8 cellular contexts compared by ENCODE assay signal in the genomic region with DNA sequence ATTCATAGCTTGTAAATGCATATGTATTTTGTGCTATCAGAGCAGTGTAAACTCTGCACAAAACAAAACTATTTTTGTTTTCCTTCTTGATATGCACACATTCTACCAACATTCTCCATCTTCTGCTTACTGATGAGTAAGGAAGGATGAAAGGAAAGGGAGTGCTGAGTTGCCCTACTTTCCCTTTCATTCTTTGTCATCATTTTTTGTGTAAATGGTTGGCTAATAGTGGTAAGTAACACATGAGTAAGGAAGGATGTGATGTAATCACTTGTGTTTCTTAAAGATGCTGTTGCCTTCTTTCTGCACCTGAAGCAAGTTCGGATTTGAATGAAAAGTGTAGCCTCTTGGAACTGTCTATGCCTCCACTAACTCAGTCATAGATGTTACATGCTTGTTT. TPM values are rescaled to one million over a fixed set of nuclear protein-coding genes. Genes with fewer than 3 reads are reported as not detected.
A peak's percentile ranks its signal among the peaks of the same experiment; 100 is the strongest.
DNase-seq lines count a peak whose midpoint lies in the region; ATAC-seq and TF ChIP-seq lines count a peak whose summit lies in the region.

No MANE protein-coding gene starts in this region.

- peak overlapping the region in 7 of 8 donors; percentile 29 to 73 (median 67) for H3K27ac ChIP-seq in spleen

- H3K9me3 ChIP-seq in spleen: no peaks in the 10 kb centered on the region

- H3K27ac Mint-ChIP-seq in activated CD4-positive, alpha-beta T cell treated with anti-CD3 and anti-CD28 coated beads, Interleukin-2, amount 10 ng/mL, durations not matched to agents 24 days and 14 days: peak overlapping the region; percentile 79
- H3K27ac Mint-ChIP-seq in activated naive CD4-positive, alpha-beta T cell treated with anti-CD3 and anti-CD28 coated beads, Interleukin-2, amount 50 U/mL, for 72 hours: peak overlapping the region; percentile 47 to 62

- intact Hi-C loops in activated CD4-positive, alpha-beta T cell treated with anti-CD3 and anti-CD28 coated beads, Interleukin-2, amount 10 ng/mL, durations not matched to agents 24 days and 14 days (cut with micrococcal nuclease): loop anchor here (2.0 to 10.0 kb wide), 5 partner anchors 79 to 347 kb away; no protein-coding TSS in a partner anchor
- intact Hi-C loops in spleen (cut with DNase I; ENCODE audit: low total_unique reads): loop anchor here (5.0 kb wide), 1 partner anchor 115 kb away; no protein-coding TSS in a partner anchor

- peak overlapping the region in 1 of 8 donors; percentile 3 for H3K4me3 ChIP-seq in spleen

- no peaks in the 10 kb centered on the region for H3K27me3 Mint-ChIP-seq in activated CD4-positive, alpha-beta T cell treated with anti-CD3 and anti-CD28 coated beads, Interleukin-2, amount 10 ng/mL, durations not matched to agents 24 days and 14 days

- H3K4me1 Mint-ChIP-seq in activated CD4-positive, alpha-beta T cell treated with anti-CD3 and anti-CD28 coated beads, Interleukin-2, amount 10 ng/mL, durations not matched to agents 24 days and 14 days: peaks cover 33% of the 10 kb centered on the region

- peak; percentile 76 for DNase-seq in activated CD4-positive, alpha-beta T cell treated with anti-CD3 and anti-CD28 coated beads, Interleukin-2, amount 10 ng/mL, durations not matched to agents 24 days and 14 days
- no peak for DNase-seq in activated CD4-positive, alpha-beta T cell treated with anti-CD3 and anti-CD28 coated beads for 48 hours
- DNase-seq in activated naive CD4-positive, alpha-beta T cell treated with anti-CD3 and anti-CD28 coated beads, Interleukin-2, amount 50 U/mL, for 72 hours (ENCODE audit: low spot score in 2 of 2): no peak
- no peak for DNase-seq in spleen
- DNase-seq in NCI-H2107 (lab: John Stamatoyannopoulos, UW): no peak
- DNase-seq in NCI-H2081 (lab: John Stamatoyannopoulos, UW): no peak
- no peak for DNase-seq in NCI-H1048 (lab: John Stamatoyannopoulos, UW)

- peak; percentile 33 for ATAC-seq in HG03354 (IDR thresholded peaks at IDR 0.05; ENCODE audit: poor library complexity, severe bottlenecking, unreplicated experiment)
- ATAC-seq in activated naive CD4-positive, alpha-beta T cell treated with anti-CD3 and anti-CD28 coated beads, Interleukin-2, amount 50 U/mL, for 72 hours: peak; percentile 13 to 59

- H3K4me1 ChIP-seq in spleen: peaks cover 10 to 44% (median 32%) of the 10 kb centered on the region in 6 donors

- no peak for TF ChIP-seq POLR2A in spleen (IDR thresholded peaks at IDR 0.05)

- H3K9me3 Mint-ChIP-seq in activated CD4-positive, alpha-beta T cell treated with anti-CD3 and anti-CD28 coated beads, Interleukin-2, amount 10 ng/mL, durations not matched to agents 24 days and 14 days: no peaks in the 10 kb centered on the region
- peaks cover 0 to 5% of the 10 kb centered on the region in 2 donors for H3K9me3 Mint-ChIP-seq in activated naive CD4-positive, alpha-beta T cell treated with anti-CD3 and anti-CD28 coated beads, Interleukin-2, amount 50 U/mL, for 72 hours

- H3K36me3 Mint-ChIP-seq in activated CD4-positive, alpha-beta T cell treated with anti-CD3 and anti-CD28 coated beads, Interleukin-2, amount 10 ng/mL, durations not matched to agents 24 days and 14 days (ENCODE audit: low read depth): peaks cover 28% of the 10 kb centered on the region
- peaks cover 25 to 26% of the 10 kb centered on the region in 2 donors for H3K36me3 Mint-ChIP-seq in activated naive CD4-positive, alpha-beta T cell treated with anti-CD3 and anti-CD28 coated beads, Interleukin-2, amount 50 U/mL, for 72 hours

- WGBS in spleen, 5 donors: 23 to 72% (median 37%) methylated on average over 1 of the region's 1 CpG

- H3K36me3 ChIP-seq in spleen: peaks cover 0 to 4% (median 0%) of the 10 kb centered on the region in 6 donors

- no peaks in the 10 kb centered on the region for H3K27me3 ChIP-seq in spleen (replicated peaks in 1 of 7)

- no peak for TF ChIP-seq CTCF in spleen (IDR thresholded peaks at IDR 0.05 in 8 of 11, conservative IDR thresholded peaks at IDR 0.05 in 3 of 11)

- peak overlapping the region; percentile 19 for H3K4me3 Mint-ChIP-seq in activated CD4-positive, alpha-beta T cell treated with anti-CD3 and anti-CD28 coated beads, Interleukin-2, amount 10 ng/mL, durations not matched to agents 24 days and 14 days

RNA-seq across cellular contexts. Expression of gene REV3L, which starts 4.6 kb away (rescaled TPM):
- 14.0 and 20.8 TPM in 2 replicates for total RNA-seq in activated CD4-positive, alpha-beta T cell treated with anti-CD3 and anti-CD28 coated beads, Interleukin-2, amount 10 ng/mL, durations not matched to agents 24 days and 14 days
- 10 to 100 TPM; 18.3 to 27.0 TPM for total RNA-seq in activated naive CD4-positive, alpha-beta T cell treated with anti-CD3 and anti-CD28 coated beads, Interleukin-2, amount 50 U/mL, for 72 hours
- 10 to 100 TPM; 20.2 to 60.9 (median 37.0) TPM for total RNA-seq in spleen
- 1 to 10 TPM; 7.7 to 9.2 (median 8.4) TPM for polyA plus RNA-seq in spleen
